Comparison of ENCODE assay signal across 30 cellular contexts in the genomic region with DNA sequence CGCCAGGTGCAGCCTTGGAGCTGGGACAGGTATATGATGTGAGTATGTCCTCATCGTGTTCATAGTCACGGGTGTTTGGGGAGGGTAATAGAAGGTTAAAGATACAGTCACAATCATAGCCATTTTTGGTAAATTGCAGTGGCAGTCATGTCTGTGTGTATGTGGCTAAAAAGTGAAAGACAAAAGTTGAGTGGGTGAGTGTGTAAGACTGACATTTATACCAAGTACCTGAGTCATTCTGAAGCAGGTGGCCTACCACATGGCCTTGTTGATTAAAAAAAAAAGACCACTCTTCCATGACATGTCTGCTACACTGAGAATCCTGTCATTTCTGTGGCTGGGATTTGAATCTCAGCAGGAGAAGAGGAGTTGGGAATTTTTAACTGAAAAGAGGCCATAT.
"Had no signal": no experiment of that assay in that cellular context is flagged by ENCODE, and none has a peak within 500 bp of the region (broad histone marks: within the 10 kb centered on the region; RNA-seq: fewer than 3 reads in every experiment).

No MANE protein-coding gene starts in this region.

- ATAC-seq: activated CD8-positive, alpha-beta T cell treated with anti-CD3 and anti-CD28 coated beads for 36 hours; effector memory CD8-positive, alpha-beta T cell; foreskin keratinocyte; gastrocnemius medialis; heart left ventricle had no signal

- H3K4me3 Mint-ChIP-seq: activated CD8-positive, alpha-beta T cell treated with anti-CD3 and anti-CD28 coated beads for 36 hours; activated naive CD8-positive, alpha-beta T cell; brain; effector memory CD8-positive, alpha-beta T cell had no signal

- H3K4me1 Mint-ChIP-seq: brain had no signal

- H3K36me3 Mint-ChIP-seq: activated naive CD8-positive, alpha-beta T cell; brain had no signal

- DNase-seq: activated CD4-positive, alpha-beta T cell treated with anti-CD3 and anti-CD28 coated beads for 4 hours; activated CD4-positive, alpha-beta T cell treated with anti-CD3 and anti-CD28 coated beads, Interleukin-2, amount 50 U/mL, for 1 hour; activated CD4-positive, alpha-beta T cell treated with anti-CD3 and anti-CD28 coated beads, Interleukin-2, amount 50 U/mL, for 48 hours; activated CD4-positive, CD25-positive, alpha-beta regulatory T cell; activated CD4-positive, CD25-positive, alpha-beta regulatory T cell treated with anti-CD3 and anti-CD28 coated beads, Interleukin-2, amount 50 U/mL, for 72 hours; activated CD8-positive, alpha-beta memory T cell treated with anti-CD3 and anti-CD28 coated beads for 24 hours; activated CD8-positive, alpha-beta T cell treated with anti-CD3 and anti-CD28 coated beads for 36 hours; activated effector memory CD4-positive, alpha-beta T cell treated with Interleukin-2 at 50 U/mL for 16 hours; activated gamma-delta T cell treated with Interleukin-2 at 50 U/mL for 16 hours; activated naive CD4-positive, alpha-beta T cell treated with anti-CD3 and anti-CD28 coated beads, Interleukin-2, amount 50 U/mL, for 16 hours; activated naive CD4-positive, alpha-beta T cell treated with Interleukin-2 at 50 U/mL for 16 hours; activated T-cell treated with anti-CD3 and anti-CD28 coated beads, Interleukin-2, amount 50 U/mL, for 1 hour; activated T-cell treated with anti-CD3 and anti-CD28 coated beads, Interleukin-2, amount 50 U/mL, for 48 hours; central memory CD4-positive, alpha-beta T cell; cortex of kidney; dermis blood vessel endothelial cell; effector CD4-positive, alpha-beta T cell; effector memory CD8-positive, alpha-beta T cell; erythroblast; foreskin keratinocyte; gastrocnemius medialis; glutamatergic neuron; heart left ventricle; T-helper 2 cell had no signal

- H3K27ac Mint-ChIP-seq: activated CD8-positive, alpha-beta T cell treated with anti-CD3 and anti-CD28 coated beads for 36 hours; activated naive CD8-positive, alpha-beta T cell; brain; effector memory CD8-positive, alpha-beta T cell had no signal

- H3K27ac ChIP-seq: ascending aorta, breast epithelium, cardiac muscle cell, esophagus muscularis mucosa, foreskin keratinocyte, gastrocnemius medialis, heart left ventricle had no signal

- H3K4me3 ChIP-seq: ascending aorta, breast epithelium, cardiac muscle cell, esophagus muscularis mucosa, gastrocnemius medialis, heart left ventricle had no signal
